Comparison of ENCODE assay signal across 13 cellular contexts in the genomic region with DNA sequence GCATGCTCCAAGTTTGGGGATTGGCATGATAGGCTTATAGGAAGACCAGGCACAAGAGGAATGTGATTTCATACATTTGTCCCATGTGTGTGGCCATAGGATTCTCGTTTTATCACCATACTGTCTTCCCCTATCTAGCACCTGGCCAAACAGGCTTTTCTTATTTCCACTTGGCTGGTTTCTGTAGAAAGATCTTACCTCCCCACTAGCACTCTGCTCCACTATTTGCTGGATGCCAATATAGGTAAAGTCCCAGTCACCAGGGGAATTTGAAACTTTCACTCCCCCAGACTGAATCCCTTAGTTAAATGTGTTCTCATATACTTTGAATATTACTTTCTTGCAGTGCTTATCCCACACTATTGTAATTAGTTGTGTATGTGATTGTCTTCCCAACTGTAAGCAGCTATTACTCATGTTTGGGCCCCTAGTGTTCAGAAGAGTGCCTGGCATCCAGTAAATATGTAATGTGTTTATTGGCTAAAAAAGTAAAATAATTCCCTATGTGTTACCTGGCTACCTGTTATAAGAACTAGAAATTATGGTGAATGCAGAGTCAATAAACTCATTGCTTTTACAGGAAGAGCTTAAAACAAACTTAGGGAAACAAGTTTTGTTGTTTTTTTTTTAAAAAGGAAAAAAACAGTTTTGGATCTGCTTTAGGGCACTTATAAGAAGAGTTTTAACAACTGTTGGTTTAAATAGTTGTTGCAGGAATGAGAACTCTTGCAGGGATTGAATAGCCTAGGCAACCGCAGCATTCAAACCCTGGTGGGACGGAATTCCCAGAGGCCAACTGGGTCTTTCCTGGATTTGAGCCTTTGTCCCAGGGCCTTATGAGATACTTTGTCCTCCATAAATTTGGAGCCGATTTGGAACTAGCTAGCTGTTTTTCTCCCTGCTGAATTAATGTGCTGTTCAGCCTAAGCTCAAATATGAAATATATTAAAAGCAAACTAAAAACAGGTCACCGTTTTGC.
DNase-seq lines count a peak whose midpoint lies in the region; ATAC-seq, FAIRE-seq and TF ChIP-seq lines count a peak whose summit lies in the region.
"Had no signal": no experiment of that assay in that cellular context is flagged by ENCODE, and none has a peak within 500 bp of the region (broad histone marks: within the 10 kb centered on the region; RNA-seq: fewer than 3 reads in every experiment).

No MANE protein-coding gene starts in this region.

- H3K36me3 Mint-ChIP-seq in mesothelial cell of epicardium = no peaks in the 10 kb centered on the region
- H3K36me3 Mint-ChIP-seq: activated naive CD8-positive, alpha-beta T cell; naive B cell had no signal

- peak overlapping the region; percentile 19 for H3K9ac ChIP-seq in mesenchymal stem cell (ENCODE audit: low read length)

- no peaks in the 10 kb centered on the region for H3K36me3 ChIP-seq in RWPE2 (ENCODE audit: low read depth)
- no peaks in the 10 kb centered on the region for H3K36me3 ChIP-seq in mesenchymal stem cell (ENCODE audit: control insufficient read depth in 1 of 2, insufficient read depth in 2 of 2, low read depth in 1 of 2, low read length in 2 of 2)
- H3K36me3 ChIP-seq: left ventricle myocardium inferior, tibial nerve had no signal

- no peak overlapping the region for H2BK120ac ChIP-seq in mesenchymal stem cell (ENCODE audit: low read depth, low read length)

- H3K4me2 ChIP-seq in mesenchymal stem cell (ENCODE audit: low read length, poor library complexity, severe bottlenecking) = no peak overlapping the region

- H2AK5ac ChIP-seq in mesenchymal stem cell (ENCODE audit: low read length, severe bottlenecking) = no peak overlapping the region

- FAIRE-seq in GM18507 (lab: Jason Lieb, UNC) = peak; percentile 36

- no peak overlapping the region for H3K18ac ChIP-seq in mesenchymal stem cell (ENCODE audit: low read depth in 1 of 2, low read length in 2 of 2)

- peaks cover 61% of the 10 kb centered on the region for H3K4me1 Mint-ChIP-seq in mesothelial cell of epicardium
- H3K4me1 Mint-ChIP-seq: naive B cell had no signal

- ATAC-seq in HG02610 (IDR thresholded peaks at IDR 0.05; ENCODE audit: unreplicated experiment) (peak; percentile 60), RWPE2 (ENCODE audit: low read depth) (no peak), GM21526 (IDR thresholded peaks at IDR 0.05; ENCODE audit: low FRiP score, unreplicated experiment) (no peak)

- peaks cover 40% of the 10 kb centered on the region for H3K27me3 Mint-ChIP-seq in mesothelial cell of epicardium (ENCODE audit: low read depth)

- peak; percentile 10 for TF ChIP-seq CTCF in RWPE2 (IDR thresholded peaks at IDR 0.05; ENCODE audit: poor library complexity, severe bottlenecking)
- no peak for TF ChIP-seq CTCF in mesothelial cell of epicardium (IDR thresholded peaks at IDR 0.05; ENCODE audit: unreplicated experiment)
- TF ChIP-seq CTCF in GM20000 (IDR thresholded peaks at IDR 0.05; ENCODE audit: extremely low read depth, missing control alignments) = no peak

- no peak overlapping the region for H2BK12ac ChIP-seq in mesenchymal stem cell (ENCODE audit: low read length in 2 of 2)

- H2AFZ ChIP-seq in mesenchymal stem cell (ENCODE audit: low read depth, low read length) = no peak overlapping the region

- no peak overlapping the region for H4K91ac ChIP-seq in mesenchymal stem cell (ENCODE audit: low read length)

- H3K4me3 Mint-ChIP-seq in mesothelial cell of epicardium = no peak overlapping the region
- H3K4me3 Mint-ChIP-seq: activated naive CD8-positive, alpha-beta T cell; naive B cell had no signal

- no peaks in the 10 kb centered on the region for H3K79me1 ChIP-seq in mesenchymal stem cell (replicated peaks; ENCODE audit: low read length, poor library complexity, severe bottlenecking)

- 89% methylated on average over 3 of the region's 5 CpGs for WGBS in mesenchymal stem cell

- no peak overlapping the region for H2BK5ac ChIP-seq in mesenchymal stem cell (ENCODE audit: low read depth, low read length, poor library complexity, severe bottlenecking)

- H3K27me3 ChIP-seq in RWPE2 (ENCODE audit: insufficient read depth, poor library complexity, severe bottlenecking) (peaks cover 9% of the 10 kb centered on the region), mesenchymal stem cell (ENCODE audit: control insufficient read depth in 1 of 2, insufficient read depth in 1 of 2, low read length in 2 of 2) (peaks cover 0 to 11% of the 10 kb centered on the region in 2 experiments)
- H3K27me3 ChIP-seq: tibial nerve had no signal

- H4K8ac ChIP-seq in mesenchymal stem cell (ENCODE audit: low read length) = no peak overlapping the region

- H3K4me1 ChIP-seq in RWPE2 (ENCODE audit: insufficient read depth, poor library complexity, severe bottlenecking) (no peaks in the 10 kb centered on the region), mesenchymal stem cell (ENCODE audit: control insufficient read depth, insufficient read depth, low read depth, low read length) (no peaks in the 10 kb centered on the region)

- DNase-seq in GM18507 (ENCODE audit: extremely low spot score, insufficient read length, low read depth) (no peak), RWPE2 (ENCODE audit: low spot score) (no peak), mesenchymal stem cell (no peak), mesothelial cell of epicardium (ENCODE audit: low spot score in 2 of 2, unreplicated experiment in 2 of 2) (no peak), GM20000 (ENCODE audit: low spot score) (no peak)
- no peak for DNase-seq in activated CD8-positive, alpha-beta memory T cell treated with anti-CD3 and anti-CD28 coated beads, Interleukin-2, amount 50 U/mL, for 48 hours
- DNase-seq: left ventricle myocardium inferior, naive B cell, NCI-H2171 treated with DMSO at 0.1 percent for 48 hours had no signal

- H3K9me3 ChIP-seq in RWPE2 (ENCODE audit: severe bottlenecking) (no peaks in the 10 kb centered on the region), mesenchymal stem cell (ENCODE audit: control insufficient read depth, low read length) (no peaks in the 10 kb centered on the region)
- H3K9me3 ChIP-seq: left ventricle myocardium inferior, tibial nerve had no signal

- no peak overlapping the region for H3K14ac ChIP-seq in mesenchymal stem cell (ENCODE audit: low read length in 2 of 2)

- no peak overlapping the region for H3K4me3 ChIP-seq in RWPE2 (ENCODE audit: severe bottlenecking)
- H3K4me3 ChIP-seq in mesenchymal stem cell (ENCODE audit: insufficient read depth in 1 of 2, low read depth in 1 of 2, low read length in 2 of 2) = no peak overlapping the region
- H3K4me3 ChIP-seq: left ventricle myocardium inferior, tibial nerve had no signal

- H3K27ac ChIP-seq in RWPE2 (ENCODE audit: poor library complexity, severe bottlenecking) (no peak overlapping the region), mesenchymal stem cell (ENCODE audit: low read length, poor library complexity, severe bottlenecking) (no peak overlapping the region)
- H3K27ac ChIP-seq: left ventricle myocardium inferior, tibial nerve had no signal

- no peak overlapping the region for H2BK15ac ChIP-seq in mesenchymal stem cell (ENCODE audit: low read depth, poor library complexity, severe bottlenecking)

- H3K9me3 Mint-ChIP-seq in mesothelial cell of epicardium = no peaks in the 10 kb centered on the region
- H3K9me3 Mint-ChIP-seq: naive B cell had no signal

- no peak overlapping the region for H3K27ac Mint-ChIP-seq in mesothelial cell of epicardium
- H3K27ac Mint-ChIP-seq: activated naive CD8-positive, alpha-beta T cell; naive B cell had no signal

- H3K23ac ChIP-seq in mesenchymal stem cell (ENCODE audit: low read length in 2 of 2) = no peak overlapping the region

- H3K4ac ChIP-seq in mesenchymal stem cell (ENCODE audit: low read depth in 1 of 2, low read length in 2 of 2) = peak overlapping the region in 1 of 2 experiments; percentile 35
